Comparison of ENCODE assay signal across 1 cellular context in the genomic region with DNA sequence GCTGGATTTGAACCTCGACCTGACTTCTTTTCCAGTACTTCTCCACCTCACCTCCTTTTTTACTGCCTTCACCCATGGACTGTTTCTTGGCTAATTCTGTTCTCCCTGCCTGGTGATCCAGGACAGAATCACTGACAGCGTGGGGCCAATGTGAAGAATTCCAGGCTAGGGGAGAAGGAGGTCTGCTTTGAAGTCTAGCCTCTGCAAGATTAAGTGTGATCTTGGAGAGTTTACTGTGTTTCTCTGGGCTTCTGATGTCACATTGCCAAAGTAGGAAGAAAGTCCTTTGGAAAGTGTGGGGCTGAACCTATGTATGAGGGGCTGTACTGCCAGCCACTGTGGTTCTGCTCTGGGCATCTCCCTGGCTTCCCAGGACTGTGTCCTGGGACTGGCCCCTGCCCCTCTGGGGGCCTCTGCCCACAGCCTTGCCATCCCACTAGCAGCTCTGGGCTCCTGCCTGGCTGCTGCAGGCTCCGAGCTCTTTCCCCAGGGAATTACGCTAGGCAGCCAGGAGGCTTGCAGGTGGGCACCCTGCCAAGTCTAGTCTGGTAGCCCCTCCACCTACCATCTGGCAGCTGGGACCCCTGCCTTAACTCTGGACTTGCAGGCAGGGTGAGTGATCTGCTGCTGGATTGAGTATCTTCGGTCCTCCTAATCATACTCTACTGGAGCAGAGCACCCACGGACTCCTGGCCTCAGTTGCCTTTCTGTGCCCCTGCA.
TF ChIP-seq lines count a peak whose summit lies in the region.

No MANE protein-coding gene starts in this region.

TF ChIP-seq in WTC11, 78 proteins besides CTCF, POLR2A, EP300 and RAD21 (continued from another document):
- TF ChIP-seq, protein P1, sequence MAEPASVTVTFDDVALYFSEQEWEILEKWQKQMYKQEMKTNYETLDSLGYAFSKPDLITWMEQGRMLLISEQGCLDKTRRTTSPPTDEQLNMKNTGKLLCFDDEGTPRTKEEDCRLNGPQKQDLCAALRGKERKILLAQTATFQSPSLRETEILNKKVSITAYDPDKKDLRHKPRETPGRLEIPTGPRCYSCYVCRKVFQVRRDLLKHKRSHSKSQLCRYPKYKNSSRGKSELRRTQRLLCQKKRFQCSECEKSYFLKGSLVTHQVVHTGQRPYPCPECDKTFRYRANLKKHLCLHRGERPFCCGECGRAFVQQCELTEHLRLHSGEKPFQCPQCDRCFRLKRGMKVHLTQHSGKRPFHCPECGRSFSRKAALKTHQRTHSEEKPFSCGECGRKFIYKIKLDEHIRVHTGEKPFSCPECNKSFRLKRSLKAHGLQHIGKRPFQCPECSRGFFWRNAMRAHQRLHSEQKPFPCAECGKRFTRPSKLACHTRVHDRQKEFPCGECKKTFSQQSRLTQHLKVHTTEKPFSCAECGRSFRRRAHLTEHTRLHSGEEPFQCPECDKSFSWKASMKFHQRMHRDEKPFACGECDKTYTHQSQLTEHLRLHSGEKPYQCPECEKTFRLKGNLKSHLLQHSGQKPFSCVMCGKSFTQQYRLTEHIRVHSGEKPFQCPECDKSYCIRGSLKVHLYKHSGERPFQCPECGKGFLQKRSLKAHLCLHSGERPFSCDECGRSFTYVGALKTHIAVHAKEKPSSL (CRISPR knock-in tag; conservative IDR thresholded peaks at IDR 0.05): no peak
- TF ChIP-seq TEAD4 (CRISPR knock-in tag; IDR thresholded peaks at IDR 0.05): no peak
- TF ChIP-seq TCF7 (CRISPR knock-in tag; IDR thresholded peaks at IDR 0.05; ENCODE audit: low read depth): no peak
